Comparison of ENCODE assay signal across 9 cellular contexts in the genomic region with DNA sequence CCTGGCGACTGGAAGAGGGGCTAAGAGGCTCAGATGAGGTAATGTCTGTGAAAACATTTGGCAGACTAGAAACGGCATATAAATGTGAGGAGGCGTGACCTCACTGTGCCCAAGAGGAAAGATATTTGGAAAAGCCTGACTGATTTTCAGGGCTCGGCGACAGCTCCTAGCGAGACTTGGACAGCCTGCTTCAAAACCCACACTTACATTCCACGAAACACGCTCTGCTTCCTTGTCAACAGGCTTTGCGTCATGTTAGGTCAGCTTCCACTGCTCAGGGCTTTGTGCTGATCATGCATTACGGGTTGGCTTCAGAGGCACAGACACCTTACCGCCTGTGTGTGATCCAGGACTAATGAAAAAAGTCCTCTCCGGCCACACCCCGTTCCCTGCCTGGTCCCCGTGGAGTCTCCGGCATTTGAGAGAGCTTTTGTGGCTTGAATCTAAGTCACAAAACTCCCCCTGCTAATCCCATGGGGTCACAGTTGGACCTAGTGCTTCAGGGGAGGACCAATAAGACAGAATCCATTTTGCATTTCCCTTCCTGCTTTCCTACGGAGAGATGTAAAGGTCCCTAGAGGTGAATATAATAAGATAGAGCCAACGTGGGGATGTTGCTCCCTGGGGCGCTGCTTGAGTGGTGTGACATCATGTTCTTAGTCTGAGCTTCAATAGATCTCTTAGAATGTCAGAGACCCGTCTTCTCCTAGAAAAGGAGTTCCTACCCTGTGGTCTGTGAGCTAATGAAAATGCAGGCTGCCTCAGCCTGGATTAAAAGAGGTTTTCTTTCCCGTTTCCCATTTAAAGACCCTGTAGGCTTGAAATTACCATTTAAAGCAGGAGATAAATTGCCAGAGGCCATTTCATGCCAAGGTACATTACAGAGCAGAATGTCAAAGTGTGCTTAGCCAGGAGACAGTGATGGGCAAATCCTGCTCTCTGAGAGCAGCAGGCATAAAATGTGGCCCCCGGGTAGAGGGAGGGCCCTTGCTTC. TPM values are rescaled to one million over a fixed set of nuclear protein-coding genes. Genes with fewer than 3 reads are reported as not detected.
A peak's percentile ranks its signal among the peaks of the same experiment; 100 is the strongest.
DNase-seq lines count a peak whose midpoint lies in the region; ATAC-seq and TF ChIP-seq lines count a peak whose summit lies in the region.
"Had no signal": no experiment of that assay in that cellular context is flagged by ENCODE, and none has a peak within 500 bp of the region (broad histone marks: within the 10 kb centered on the region; RNA-seq: fewer than 3 reads in every experiment).

No MANE protein-coding gene starts in this region.

- no peaks in the 10 kb centered on the region for H3K27me3 ChIP-seq in endocrine pancreas (ENCODE audit: control insufficient read depth, insufficient read depth, low read length)
- no peaks in the 10 kb centered on the region for H3K27me3 ChIP-seq in mesenchymal stem cell (ENCODE audit: control insufficient read depth in 1 of 2, insufficient read depth in 1 of 2, low read length in 2 of 2)
- no peaks in the 10 kb centered on the region for H3K27me3 ChIP-seq in upper lobe of right lung

- no peak overlapping the region for H3K27ac ChIP-seq in mesenchymal stem cell (ENCODE audit: low read length, poor library complexity, severe bottlenecking)
- H3K27ac ChIP-seq in upper lobe of right lung: no peak overlapping the region

- H3K79me1 ChIP-seq in mesenchymal stem cell (replicated peaks; ENCODE audit: low read length, poor library complexity, severe bottlenecking): no peaks in the 10 kb centered on the region

- intact Hi-C loops in upper lobe of right lung (cut with DNase I): no loop called here

- H4K91ac ChIP-seq in mesenchymal stem cell (ENCODE audit: low read length): no peak overlapping the region

- peak overlapping the region in 1 of 2 experiments; percentile 71 for H2BK12ac ChIP-seq in mesenchymal stem cell (ENCODE audit: low read length in 2 of 2)

- no peaks in the 10 kb centered on the region for H3K9me3 ChIP-seq in endocrine pancreas (ENCODE audit: control insufficient read depth, low read length)
- no peaks in the 10 kb centered on the region for H3K9me3 ChIP-seq in mesenchymal stem cell (ENCODE audit: control insufficient read depth, low read length)
- no peaks in the 10 kb centered on the region for H3K9me3 ChIP-seq in upper lobe of right lung

- TF ChIP-seq CTCF in upper lobe of right lung (IDR thresholded peaks at IDR 0.05): no peak

- no peak overlapping the region for H3K23ac ChIP-seq in mesenchymal stem cell (ENCODE audit: low read length in 2 of 2)

- no peaks in the 10 kb centered on the region for H3K4me1 ChIP-seq in endocrine pancreas (ENCODE audit: control insufficient read depth, insufficient read depth, low read length)
- peaks cover 7% of the 10 kb centered on the region for H3K4me1 ChIP-seq in mesenchymal stem cell (ENCODE audit: control insufficient read depth, insufficient read depth, low read depth, low read length)
- peaks cover 10% of the 10 kb centered on the region for H3K4me1 ChIP-seq in upper lobe of right lung

- no peaks in the 10 kb centered on the region for H3K36me3 ChIP-seq in endocrine pancreas (ENCODE audit: control insufficient read depth, insufficient read depth, low read length)
- no peaks in the 10 kb centered on the region for H3K36me3 ChIP-seq in mesenchymal stem cell (ENCODE audit: control insufficient read depth in 1 of 2, insufficient read depth in 2 of 2, low read depth in 1 of 2, low read length in 2 of 2)
- no peaks in the 10 kb centered on the region for H3K36me3 ChIP-seq in upper lobe of right lung

- peak overlapping the region; percentile 41 for H3K4me2 ChIP-seq in mesenchymal stem cell (ENCODE audit: low read length, poor library complexity, severe bottlenecking)

- no peak overlapping the region for H2AK5ac ChIP-seq in mesenchymal stem cell (ENCODE audit: low read length, severe bottlenecking)

- no peak overlapping the region for H2BK5ac ChIP-seq in mesenchymal stem cell (ENCODE audit: low read depth, low read length, poor library complexity, severe bottlenecking)

- H4K8ac ChIP-seq in mesenchymal stem cell (ENCODE audit: low read length): peak overlapping the region; percentile 78

- H3K18ac ChIP-seq in mesenchymal stem cell (ENCODE audit: low read depth in 1 of 2, low read length in 2 of 2): peak overlapping the region in 1 of 2 experiments; percentile 73

- no peak overlapping the region for H2BK15ac ChIP-seq in mesenchymal stem cell (ENCODE audit: low read depth, poor library complexity, severe bottlenecking)

- peak overlapping the region in 1 of 2 experiments; percentile 67 for H3K4ac ChIP-seq in mesenchymal stem cell (ENCODE audit: low read depth in 1 of 2, low read length in 2 of 2)

- peak; percentile 80 for ATAC-seq in upper lobe of right lung
- ATAC-seq in GM19397 (IDR thresholded peaks at IDR 0.05; ENCODE audit: unreplicated experiment): no peak
- ATAC-seq: T-helper 17 cell had no signal

- peak overlapping the region; percentile 18 for H2AFZ ChIP-seq in mesenchymal stem cell (ENCODE audit: low read depth, low read length)

- no peak overlapping the region for H3K9ac ChIP-seq in endocrine pancreas (ENCODE audit: control insufficient read depth, insufficient read depth, low read length)
- H3K9ac ChIP-seq in mesenchymal stem cell (ENCODE audit: low read length): peak overlapping the region; percentile 55

- 55% methylated on average over 21 of the region's 21 CpGs for WGBS in mesenchymal stem cell

- peak; percentile 17 for DNase-seq in NCI-H2029 (lab: John Stamatoyannopoulos, UW)
- no peak for DNase-seq in NCI-H2029 treated with DMSO at 0.1 percent for 48 hours (lab: John Stamatoyannopoulos, UW)
- peak; percentile 45 for DNase-seq in mesenchymal stem cell
- no peak for DNase-seq in upper lobe of right lung
- no peak for DNase-seq in iPS-NIHi7 (ENCODE audit: extremely low spot score)
- DNase-seq in NCI-H2081 (lab: John Stamatoyannopoulos, UW): no peak
- DNase-seq: T-helper 17 cell had no signal

- H3K4me3 ChIP-seq in endocrine pancreas (ENCODE audit: control insufficient read depth, insufficient read depth, low read length) (peak overlapping the region; percentile 27), mesenchymal stem cell (ENCODE audit: insufficient read depth in 1 of 2, low read depth in 1 of 2, low read length in 2 of 2) (peak overlapping the region in 1 of 2 experiments; percentile 46), upper lobe of right lung (no peak overlapping the region)

- H3K14ac ChIP-seq in mesenchymal stem cell (ENCODE audit: low read length in 2 of 2): peak overlapping the region in 1 of 2 experiments; percentile 87

- H2BK120ac ChIP-seq in mesenchymal stem cell (ENCODE audit: low read depth, low read length): no peak overlapping the region

RNA-seq across cellular contexts. Expression of gene FGFBP3, which starts 25.4 kb away (rescaled TPM):
- 3.7 TPM for polyA plus RNA-seq in mesenchymal stem cell (2013, experiment 1 of 2)
- 3.3 TPM for polyA plus RNA-seq in mesenchymal stem cell (2013, experiment 2 of 2)
- 0.81 TPM for total RNA-seq in upper lobe of right lung

RNA-seq across cellular contexts. Expression of gene BTAF1, which starts 39.7 kb away (rescaled TPM):
- 16.7 TPM for polyA plus RNA-seq in mesenchymal stem cell (2013, experiment 1 of 2)
- polyA plus RNA-seq in mesenchymal stem cell (2013, experiment 2 of 2): 16.6 TPM
- 28.6 TPM for total RNA-seq in upper lobe of right lung

Comparison
In these comparisons a context has a peak if more than half of its experiments do, and no peak if none do; other contexts are left out.
1. DNase-seq: peak in NCI-H2029 (single experiment) and mesenchymal stem cell (single experiment); none in NCI-H2029 treated with DMSO at 0.1 percent for 48 hours (single experiment), upper lobe of right lung (single experiment), iPS-NIHi7 (single experiment) and NCI-H2081 (0 of 2).